1 cellular context compared by ENCODE assay signal in the genomic region with DNA sequence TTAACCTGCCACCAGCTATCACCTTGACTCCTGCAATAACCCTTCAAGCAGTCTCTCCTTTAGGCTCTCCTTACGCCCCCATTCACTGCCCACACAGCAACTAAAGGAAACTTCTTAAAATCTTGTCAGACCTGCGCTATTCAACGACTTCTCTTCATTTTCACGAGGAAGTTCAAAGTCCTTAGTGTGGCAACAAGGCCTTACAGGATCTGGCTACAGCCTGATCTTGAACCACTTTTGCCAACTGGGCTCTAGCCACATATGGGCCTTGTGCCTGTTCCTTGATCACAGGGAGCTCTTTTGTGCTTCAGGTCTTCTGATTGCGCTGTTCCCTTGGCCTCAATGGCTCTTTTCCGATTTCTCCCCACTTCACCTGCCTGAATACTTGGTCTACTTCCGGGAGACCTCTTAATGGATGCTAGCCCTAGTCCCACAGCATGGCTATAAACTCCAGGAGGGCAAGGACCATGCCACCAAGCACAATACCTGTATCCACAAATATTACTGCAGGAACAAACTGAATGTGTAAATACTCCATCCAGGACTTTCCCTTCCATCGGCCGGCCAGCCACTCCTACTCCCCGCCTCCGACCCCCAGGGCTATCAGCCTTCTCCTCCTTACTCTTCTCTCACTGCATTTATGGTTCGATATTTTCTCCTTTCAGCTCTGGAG.
TF ChIP-seq lines count a peak whose summit lies in the region.

No MANE protein-coding gene starts in this region.

TF ChIP-seq in HepG2, 621 proteins besides CTCF, POLR2A, EP300 and RAD21 (continues in another document):
- TF ChIP-seq, protein P1, sequence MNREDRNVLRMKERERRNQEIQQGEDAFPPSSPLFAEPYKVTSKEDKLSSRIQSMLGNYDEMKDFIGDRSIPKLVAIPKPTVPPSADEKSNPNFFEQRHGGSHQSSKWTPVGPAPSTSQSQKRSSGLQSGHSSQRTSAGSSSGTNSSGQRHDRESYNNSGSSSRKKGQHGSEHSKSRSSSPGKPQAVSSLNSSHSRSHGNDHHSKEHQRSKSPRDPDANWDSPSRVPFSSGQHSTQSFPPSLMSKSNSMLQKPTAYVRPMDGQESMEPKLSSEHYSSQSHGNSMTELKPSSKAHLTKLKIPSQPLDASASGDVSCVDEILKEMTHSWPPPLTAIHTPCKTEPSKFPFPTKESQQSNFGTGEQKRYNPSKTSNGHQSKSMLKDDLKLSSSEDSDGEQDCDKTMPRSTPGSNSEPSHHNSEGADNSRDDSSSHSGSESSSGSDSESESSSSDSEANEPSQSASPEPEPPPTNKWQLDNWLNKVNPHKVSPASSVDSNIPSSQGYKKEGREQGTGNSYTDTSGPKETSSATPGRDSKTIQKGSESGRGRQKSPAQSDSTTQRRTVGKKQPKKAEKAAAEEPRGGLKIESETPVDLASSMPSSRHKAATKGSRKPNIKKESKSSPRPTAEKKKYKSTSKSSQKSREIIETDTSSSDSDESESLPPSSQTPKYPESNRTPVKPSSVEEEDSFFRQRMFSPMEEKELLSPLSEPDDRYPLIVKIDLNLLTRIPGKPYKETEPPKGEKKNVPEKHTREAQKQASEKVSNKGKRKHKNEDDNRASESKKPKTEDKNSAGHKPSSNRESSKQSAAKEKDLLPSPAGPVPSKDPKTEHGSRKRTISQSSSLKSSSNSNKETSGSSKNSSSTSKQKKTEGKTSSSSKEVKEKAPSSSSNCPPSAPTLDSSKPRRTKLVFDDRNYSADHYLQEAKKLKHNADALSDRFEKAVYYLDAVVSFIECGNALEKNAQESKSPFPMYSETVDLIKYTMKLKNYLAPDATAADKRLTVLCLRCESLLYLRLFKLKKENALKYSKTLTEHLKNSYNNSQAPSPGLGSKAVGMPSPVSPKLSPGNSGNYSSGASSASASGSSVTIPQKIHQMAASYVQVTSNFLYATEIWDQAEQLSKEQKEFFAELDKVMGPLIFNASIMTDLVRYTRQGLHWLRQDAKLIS (CRISPR knock-in tag; IDR thresholded peaks at IDR 0.05), result no peak
- TF ChIP-seq ZFYVE20 (CRISPR knock-in tag; IDR thresholded peaks at IDR 0.05; ENCODE audit: borderline replicate concordance, low read depth), result no peak
- TF ChIP-seq ZNF790 (CRISPR knock-in tag; IDR thresholded peaks at IDR 0.05; ENCODE audit: borderline replicate concordance), result no peak
- no peak for TF ChIP-seq ZSCAN29 (CRISPR knock-in tag; conservative IDR thresholded peaks at IDR 0.05)
- no peak for TF ChIP-seq KLF16 (CRISPR knock-in tag; IDR thresholded peaks at IDR 0.05)
- no peak for TF ChIP-seq ARNT (IDR thresholded peaks at IDR 0.05)
- TF ChIP-seq SNAPC2 (CRISPR knock-in tag; IDR thresholded peaks at IDR 0.05), result no peak
- TF ChIP-seq ZNF101 (CRISPR knock-in tag; IDR thresholded peaks at IDR 0.05; ENCODE audit: borderline replicate concordance, low read depth), result no peak
- TF ChIP-seq ZNF17 (CRISPR knock-in tag; IDR thresholded peaks at IDR 0.05), result no peak
- TF ChIP-seq, protein P2, sequence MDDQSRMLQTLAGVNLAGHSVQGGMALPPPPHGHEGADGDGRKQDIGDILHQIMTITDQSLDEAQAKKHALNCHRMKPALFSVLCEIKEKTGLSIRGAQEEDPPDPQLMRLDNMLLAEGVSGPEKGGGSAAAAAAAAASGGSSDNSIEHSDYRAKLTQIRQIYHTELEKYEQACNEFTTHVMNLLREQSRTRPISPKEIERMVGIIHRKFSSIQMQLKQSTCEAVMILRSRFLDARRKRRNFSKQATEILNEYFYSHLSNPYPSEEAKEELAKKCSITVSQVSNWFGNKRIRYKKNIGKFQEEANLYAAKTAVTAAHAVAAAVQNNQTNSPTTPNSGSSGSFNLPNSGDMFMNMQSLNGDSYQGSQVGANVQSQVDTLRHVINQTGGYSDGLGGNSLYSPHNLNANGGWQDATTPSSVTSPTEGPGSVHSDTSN (CRISPR knock-in tag; IDR thresholded peaks at IDR 0.05; ENCODE audit: borderline replicate concordance), result no peak
- TF ChIP-seq SKI (IDR thresholded peaks at IDR 0.05; ENCODE audit: partially characterized antibody), result no peak
- TF ChIP-seq ZEB1 (IDR thresholded peaks at IDR 0.05; ENCODE audit: insufficient replicate concordance, low read depth), result peak; percentile 68
- no peak for TF ChIP-seq ZBTB7B (CRISPR knock-in tag; IDR thresholded peaks at IDR 0.05)
- TF ChIP-seq ZNF546 (CRISPR knock-in tag; conservative IDR thresholded peaks at IDR 0.05), result no peak
- no peak for TF ChIP-seq ZNF180 (CRISPR knock-in tag; IDR thresholded peaks at IDR 0.05; ENCODE audit: borderline replicate concordance, low read depth)
- no peak for TF ChIP-seq SALL2 (CRISPR knock-in tag; IDR thresholded peaks at IDR 0.05)
- TF ChIP-seq SMC3 (IDR thresholded peaks at IDR 0.05; ENCODE audit: low read length), result no peak
- TF ChIP-seq NFIB (CRISPR knock-in tag; IDR thresholded peaks at IDR 0.05; ENCODE audit: borderline replicate concordance), result no peak
- TF ChIP-seq FOXC1 (CRISPR knock-in tag; IDR thresholded peaks at IDR 0.05; ENCODE audit: borderline replicate concordance), result no peak
- TF ChIP-seq, protein P3, sequence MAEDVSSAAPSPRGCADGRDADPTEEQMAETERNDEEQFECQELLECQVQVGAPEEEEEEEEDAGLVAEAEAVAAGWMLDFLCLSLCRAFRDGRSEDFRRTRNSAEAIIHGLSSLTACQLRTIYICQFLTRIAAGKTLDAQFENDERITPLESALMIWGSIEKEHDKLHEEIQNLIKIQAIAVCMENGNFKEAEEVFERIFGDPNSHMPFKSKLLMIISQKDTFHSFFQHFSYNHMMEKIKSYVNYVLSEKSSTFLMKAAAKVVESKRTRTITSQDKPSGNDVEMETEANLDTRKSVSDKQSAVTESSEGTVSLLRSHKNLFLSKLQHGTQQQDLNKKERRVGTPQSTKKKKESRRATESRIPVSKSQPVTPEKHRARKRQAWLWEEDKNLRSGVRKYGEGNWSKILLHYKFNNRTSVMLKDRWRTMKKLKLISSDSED (CRISPR knock-in tag; IDR thresholded peaks at IDR 0.05), result no peak
- TF ChIP-seq ZNF746 (CRISPR knock-in tag; IDR thresholded peaks at IDR 0.05), result 0 out of 2 replicates have a peak, but pooled peaks have one; percentile 52
- TF ChIP-seq, protein P4, sequence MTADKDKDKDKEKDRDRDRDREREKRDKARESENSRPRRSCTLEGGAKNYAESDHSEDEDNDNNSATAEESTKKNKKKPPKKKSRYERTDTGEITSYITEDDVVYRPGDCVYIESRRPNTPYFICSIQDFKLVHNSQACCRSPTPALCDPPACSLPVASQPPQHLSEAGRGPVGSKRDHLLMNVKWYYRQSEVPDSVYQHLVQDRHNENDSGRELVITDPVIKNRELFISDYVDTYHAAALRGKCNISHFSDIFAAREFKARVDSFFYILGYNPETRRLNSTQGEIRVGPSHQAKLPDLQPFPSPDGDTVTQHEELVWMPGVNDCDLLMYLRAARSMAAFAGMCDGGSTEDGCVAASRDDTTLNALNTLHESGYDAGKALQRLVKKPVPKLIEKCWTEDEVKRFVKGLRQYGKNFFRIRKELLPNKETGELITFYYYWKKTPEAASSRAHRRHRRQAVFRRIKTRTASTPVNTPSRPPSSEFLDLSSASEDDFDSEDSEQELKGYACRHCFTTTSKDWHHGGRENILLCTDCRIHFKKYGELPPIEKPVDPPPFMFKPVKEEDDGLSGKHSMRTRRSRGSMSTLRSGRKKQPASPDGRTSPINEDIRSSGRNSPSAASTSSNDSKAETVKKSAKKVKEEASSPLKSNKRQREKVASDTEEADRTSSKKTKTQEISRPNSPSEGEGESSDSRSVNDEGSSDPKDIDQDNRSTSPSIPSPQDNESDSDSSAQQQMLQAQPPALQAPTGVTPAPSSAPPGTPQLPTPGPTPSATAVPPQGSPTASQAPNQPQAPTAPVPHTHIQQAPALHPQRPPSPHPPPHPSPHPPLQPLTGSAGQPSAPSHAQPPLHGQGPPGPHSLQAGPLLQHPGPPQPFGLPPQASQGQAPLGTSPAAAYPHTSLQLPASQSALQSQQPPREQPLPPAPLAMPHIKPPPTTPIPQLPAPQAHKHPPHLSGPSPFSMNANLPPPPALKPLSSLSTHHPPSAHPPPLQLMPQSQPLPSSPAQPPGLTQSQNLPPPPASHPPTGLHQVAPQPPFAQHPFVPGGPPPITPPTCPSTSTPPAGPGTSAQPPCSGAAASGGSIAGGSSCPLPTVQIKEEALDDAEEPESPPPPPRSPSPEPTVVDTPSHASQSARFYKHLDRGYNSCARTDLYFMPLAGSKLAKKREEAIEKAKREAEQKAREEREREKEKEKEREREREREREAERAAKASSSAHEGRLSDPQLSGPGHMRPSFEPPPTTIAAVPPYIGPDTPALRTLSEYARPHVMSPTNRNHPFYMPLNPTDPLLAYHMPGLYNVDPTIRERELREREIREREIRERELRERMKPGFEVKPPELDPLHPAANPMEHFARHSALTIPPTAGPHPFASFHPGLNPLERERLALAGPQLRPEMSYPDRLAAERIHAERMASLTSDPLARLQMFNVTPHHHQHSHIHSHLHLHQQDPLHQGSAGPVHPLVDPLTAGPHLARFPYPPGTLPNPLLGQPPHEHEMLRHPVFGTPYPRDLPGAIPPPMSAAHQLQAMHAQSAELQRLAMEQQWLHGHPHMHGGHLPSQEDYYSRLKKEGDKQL (CRISPR knock-in tag; IDR thresholded peaks at IDR 0.05; ENCODE audit: low read depth), result no peak
- TF ChIP-seq ATM (IDR thresholded peaks at IDR 0.05; ENCODE audit: borderline replicate concordance), result no peak
- TF ChIP-seq, protein P5, sequence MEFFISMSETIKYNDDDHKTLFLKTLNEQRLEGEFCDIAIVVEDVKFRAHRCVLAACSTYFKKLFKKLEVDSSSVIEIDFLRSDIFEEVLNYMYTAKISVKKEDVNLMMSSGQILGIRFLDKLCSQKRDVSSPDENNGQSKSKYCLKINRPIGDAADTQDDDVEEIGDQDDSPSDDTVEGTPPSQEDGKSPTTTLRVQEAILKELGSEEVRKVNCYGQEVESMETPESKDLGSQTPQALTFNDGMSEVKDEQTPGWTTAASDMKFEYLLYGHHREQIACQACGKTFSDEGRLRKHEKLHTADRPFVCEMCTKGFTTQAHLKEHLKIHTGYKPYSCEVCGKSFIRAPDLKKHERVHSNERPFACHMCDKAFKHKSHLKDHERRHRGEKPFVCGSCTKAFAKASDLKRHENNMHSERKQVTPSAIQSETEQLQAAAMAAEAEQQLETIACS (CRISPR knock-in tag; IDR thresholded peaks at IDR 0.05), result no peak
- TF ChIP-seq SALL1 (CRISPR knock-in tag; IDR thresholded peaks at IDR 0.05), result peak; percentile 65
- TF ChIP-seq, protein P6, sequence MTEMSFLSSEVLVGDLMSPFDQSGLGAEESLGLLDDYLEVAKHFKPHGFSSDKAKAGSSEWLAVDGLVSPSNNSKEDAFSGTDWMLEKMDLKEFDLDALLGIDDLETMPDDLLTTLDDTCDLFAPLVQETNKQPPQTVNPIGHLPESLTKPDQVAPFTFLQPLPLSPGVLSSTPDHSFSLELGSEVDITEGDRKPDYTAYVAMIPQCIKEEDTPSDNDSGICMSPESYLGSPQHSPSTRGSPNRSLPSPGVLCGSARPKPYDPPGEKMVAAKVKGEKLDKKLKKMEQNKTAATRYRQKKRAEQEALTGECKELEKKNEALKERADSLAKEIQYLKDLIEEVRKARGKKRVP (CRISPR knock-in tag; IDR thresholded peaks at IDR 0.05), result no peak
- TF ChIP-seq, protein P7, sequence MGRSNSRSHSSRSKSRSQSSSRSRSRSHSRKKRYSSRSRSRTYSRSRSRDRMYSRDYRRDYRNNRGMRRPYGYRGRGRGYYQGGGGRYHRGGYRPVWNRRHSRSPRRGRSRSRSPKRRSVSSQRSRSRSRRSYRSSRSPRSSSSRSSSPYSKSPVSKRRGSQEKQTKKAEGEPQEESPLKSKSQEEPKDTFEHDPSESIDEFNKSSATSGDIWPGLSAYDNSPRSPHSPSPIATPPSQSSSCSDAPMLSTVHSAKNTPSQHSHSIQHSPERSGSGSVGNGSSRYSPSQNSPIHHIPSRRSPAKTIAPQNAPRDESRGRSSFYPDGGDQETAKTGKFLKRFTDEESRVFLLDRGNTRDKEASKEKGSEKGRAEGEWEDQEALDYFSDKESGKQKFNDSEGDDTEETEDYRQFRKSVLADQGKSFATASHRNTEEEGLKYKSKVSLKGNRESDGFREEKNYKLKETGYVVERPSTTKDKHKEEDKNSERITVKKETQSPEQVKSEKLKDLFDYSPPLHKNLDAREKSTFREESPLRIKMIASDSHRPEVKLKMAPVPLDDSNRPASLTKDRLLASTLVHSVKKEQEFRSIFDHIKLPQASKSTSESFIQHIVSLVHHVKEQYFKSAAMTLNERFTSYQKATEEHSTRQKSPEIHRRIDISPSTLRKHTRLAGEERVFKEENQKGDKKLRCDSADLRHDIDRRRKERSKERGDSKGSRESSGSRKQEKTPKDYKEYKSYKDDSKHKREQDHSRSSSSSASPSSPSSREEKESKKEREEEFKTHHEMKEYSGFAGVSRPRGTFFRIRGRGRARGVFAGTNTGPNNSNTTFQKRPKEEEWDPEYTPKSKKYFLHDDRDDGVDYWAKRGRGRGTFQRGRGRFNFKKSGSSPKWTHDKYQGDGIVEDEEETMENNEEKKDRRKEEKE (IDR thresholded peaks at IDR 0.05), result no peak
- TF ChIP-seq PHF21A (CRISPR knock-in tag; IDR thresholded peaks at IDR 0.05), result peak; percentile 54; the same call in 1 of the 2 replicates
- TF ChIP-seq, protein P8, sequence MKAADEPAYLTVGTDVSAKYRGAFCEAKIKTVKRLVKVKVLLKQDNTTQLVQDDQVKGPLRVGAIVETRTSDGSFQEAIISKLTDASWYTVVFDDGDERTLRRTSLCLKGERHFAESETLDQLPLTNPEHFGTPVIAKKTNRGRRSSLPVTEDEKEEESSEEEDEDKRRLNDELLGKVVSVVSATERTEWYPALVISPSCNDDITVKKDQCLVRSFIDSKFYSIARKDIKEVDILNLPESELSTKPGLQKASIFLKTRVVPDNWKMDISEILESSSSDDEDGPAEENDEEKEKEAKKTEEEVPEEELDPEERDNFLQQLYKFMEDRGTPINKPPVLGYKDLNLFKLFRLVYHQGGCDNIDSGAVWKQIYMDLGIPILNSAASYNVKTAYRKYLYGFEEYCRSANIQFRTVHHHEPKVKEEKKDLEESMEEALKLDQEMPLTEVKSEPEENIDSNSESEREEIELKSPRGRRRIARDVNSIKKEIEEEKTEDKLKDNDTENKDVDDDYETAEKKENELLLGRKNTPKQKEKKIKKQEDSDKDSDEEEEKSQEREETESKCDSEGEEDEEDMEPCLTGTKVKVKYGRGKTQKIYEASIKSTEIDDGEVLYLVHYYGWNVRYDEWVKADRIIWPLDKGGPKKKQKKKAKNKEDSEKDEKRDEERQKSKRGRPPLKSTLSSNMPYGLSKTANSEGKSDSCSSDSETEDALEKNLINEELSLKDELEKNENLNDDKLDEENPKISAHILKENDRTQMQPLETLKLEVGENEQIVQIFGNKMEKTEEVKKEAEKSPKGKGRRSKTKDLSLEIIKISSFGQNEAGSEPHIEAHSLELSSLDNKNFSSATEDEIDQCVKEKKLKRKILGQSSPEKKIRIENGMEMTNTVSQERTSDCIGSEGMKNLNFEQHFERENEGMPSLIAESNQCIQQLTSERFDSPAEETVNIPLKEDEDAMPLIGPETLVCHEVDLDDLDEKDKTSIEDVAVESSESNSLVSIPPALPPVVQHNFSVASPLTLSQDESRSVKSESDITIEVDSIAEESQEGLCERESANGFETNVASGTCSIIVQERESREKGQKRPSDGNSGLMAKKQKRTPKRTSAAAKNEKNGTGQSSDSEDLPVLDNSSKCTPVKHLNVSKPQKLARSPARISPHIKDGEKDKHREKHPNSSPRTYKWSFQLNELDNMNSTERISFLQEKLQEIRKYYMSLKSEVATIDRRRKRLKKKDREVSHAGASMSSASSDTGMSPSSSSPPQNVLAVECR (CRISPR knock-in tag; IDR thresholded peaks at IDR 0.05; ENCODE audit: borderline replicate concordance), result no peak; the same call in 1 of the 2 replicates
